ENCODE assay signal across 9 cellular contexts in the genomic region with DNA sequence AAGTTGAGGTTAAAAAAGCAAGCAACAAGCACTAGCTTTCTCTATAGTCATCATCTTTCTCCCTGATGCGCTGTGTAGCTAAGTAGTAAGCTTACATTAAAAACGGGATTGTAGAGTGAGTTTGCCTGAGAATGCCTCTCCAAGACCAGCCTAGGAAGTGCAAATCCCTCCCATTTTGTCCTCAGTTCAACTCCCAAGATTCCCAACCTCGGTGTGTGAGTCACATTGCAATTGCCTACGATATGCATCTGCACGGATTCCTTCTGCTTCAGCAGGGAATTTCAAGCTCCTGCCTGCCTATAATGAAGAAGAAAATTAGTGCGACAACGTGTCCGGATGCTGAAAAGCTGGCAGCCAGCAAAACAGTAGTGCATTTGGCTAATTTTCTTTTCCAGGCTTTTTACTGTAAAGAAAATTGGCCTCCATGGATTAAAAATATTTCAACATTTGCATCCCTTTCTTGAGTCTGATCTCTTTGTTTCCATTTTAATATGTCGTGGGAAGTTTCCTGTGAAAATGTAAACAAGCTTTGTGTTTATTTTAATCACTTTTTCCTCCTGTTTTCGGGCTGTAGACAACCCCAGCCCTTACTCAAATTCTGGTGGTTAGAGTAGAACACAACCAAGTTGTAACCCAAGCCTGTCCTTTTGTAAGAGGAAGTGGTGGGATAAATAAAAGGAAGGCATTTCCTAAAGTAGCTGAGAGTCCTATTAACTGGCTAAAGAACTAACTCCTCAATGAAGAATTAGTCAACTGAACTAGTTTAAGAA. TPM values are rescaled to one million over a fixed set of nuclear protein-coding genes. Genes with fewer than 3 reads are reported as not detected.
A peak's percentile ranks its signal among the peaks of the same experiment; 100 is the strongest.
DNase-seq lines count a peak whose midpoint lies in the region; ATAC-seq, FAIRE-seq and TF ChIP-seq lines count a peak whose summit lies in the region.
"Had no signal": no experiment of that assay in that cellular context is flagged by ENCODE, and none has a peak within 500 bp of the region (broad histone marks: within the 10 kb centered on the region; RNA-seq: fewer than 3 reads in every experiment).

No MANE protein-coding gene starts in this region.

- H3K4me2 ChIP-seq in H1 (ENCODE audit: insufficient read depth in 1 of 2, low read depth in 2 of 2, low read length in 2 of 2): no peak overlapping the region

- in situ Hi-C loops in GM13976 (cut with MboI; ENCODE audit: low sequenced_read_pairs, unreplicated experiment): no loop called here

- TF ChIP-seq CTCF in H1 (IDR thresholded peaks at IDR 0.05; ENCODE audit: control extremely low read depth in 1 of 3, insufficient read depth in 1 of 3, low read depth in 1 of 3, low read length in 3 of 3) (no peak), GM13976 (IDR thresholded peaks at IDR 0.05; ENCODE audit: borderline replicate concordance, control extremely low read depth, extremely low read depth, insufficient read depth, missing control alignments) (no peak)

- H4K20me1 ChIP-seq in H1 (replicated peaks in 1 of 2; ENCODE audit: control insufficient read depth in 1 of 2, insufficient read depth in 2 of 2, low read length in 2 of 2): no peaks in the 10 kb centered on the region

- H3K18ac ChIP-seq in H1 (ENCODE audit: extremely low read depth, low read length): no peak overlapping the region

- H2BK15ac ChIP-seq in H1 (ENCODE audit: low read length): no peak overlapping the region

- no peak for TF ChIP-seq POLR2A in H1 (IDR thresholded peaks at IDR 0.05; ENCODE audit: control extremely low read depth in 1 of 2, low read depth in 2 of 2, low read length in 2 of 2)

- no peak overlapping the region for H3K4me3 ChIP-seq in H1 (ENCODE audit: extremely low read depth in 1 of 4, insufficient read depth in 2 of 4, low read depth in 3 of 4, low read length in 4 of 4)
- peak overlapping the region; percentile 24 to 49 for H3K4me3 ChIP-seq in mucosa of rectum (ENCODE audit: low read length in 2 of 2)

- FAIRE-seq in H1 (lab: Jason Lieb, UNC): peak; percentile 72

- H2AFZ ChIP-seq in H1 (ENCODE audit: low read length): peak overlapping the region; percentile 94

- H4K91ac ChIP-seq in H1 (replicated peaks; ENCODE audit: insufficient read length, low read length): no peak overlapping the region

- no peak overlapping the region for H3K4me3 Mint-ChIP-seq in activated T-cell treated with anti-CD3 and anti-CD28 coated beads, Interleukin-2, amount 50 U/mL, for 72 hours

- peaks cover 40% of the 10 kb centered on the region for H3K27me3 Mint-ChIP-seq in activated T-cell treated with anti-CD3 and anti-CD28 coated beads, Interleukin-2, amount 50 U/mL, for 72 hours (ENCODE audit: low read depth)

- CTCF ChIA-PET in H1 (lab: Charles Lee; ENCODE audit: partially characterized antibody): interaction anchor here (0.6 kb wide), 1 partner anchor 24 kb away, joined by 6 read pairs; no protein-coding TSS in a partner anchor

- H3K56ac ChIP-seq in H1 (replicated peaks; ENCODE audit: insufficient read length, low read depth, low read length): no peak overlapping the region

- POLR2A ChIA-PET in H1 (lab: Charles Lee; ENCODE audit: partially characterized antibody): interaction anchor here (0.6 kb wide), 1 partner anchor 20 kb away, joined by 3 read pairs; no protein-coding TSS in a partner anchor

- DNase-seq in CD1c-positive myeloid dendritic cell (ENCODE audit: extremely low spot score): peak; percentile 8
- peak; percentile 88 for DNase-seq in NCI-H2227 treated with DMSO at 0.1 percent for 48 hours (lab: John Stamatoyannopoulos, UW)
- DNase-seq in H1 (ENCODE audit: low read depth in 1 of 2, low spot score in 2 of 2): peak in 1 of 2 experiments; percentile 43
- DNase-seq in GM13976 (ENCODE audit: low spot score): no peak
- DNase-seq in activated T-cell treated with anti-CD3 and anti-CD28 coated beads, Interleukin-2, amount 50 U/mL, for 72 hours: no peak
- DNase-seq: NCI-H1105 treated with DMSO at 0.1 percent for 48 hours had no signal

- no peak overlapping the region for H3K14ac ChIP-seq in H1 (ENCODE audit: insufficient read length)

- no peak overlapping the region for H2AK5ac ChIP-seq in H1 (ENCODE audit: low read depth, low read length)

- H4K5ac ChIP-seq in H1 (ENCODE audit: insufficient read length, low read depth, low read length): no peak overlapping the region

- no peaks in the 10 kb centered on the region for H3K36me3 ChIP-seq in H1 (ENCODE audit: control insufficient read depth in 2 of 4, insufficient read depth in 4 of 4, low read length in 3 of 4)
- no peaks in the 10 kb centered on the region for H3K36me3 ChIP-seq in mucosa of rectum (ENCODE audit: control insufficient read depth in 2 of 2, insufficient read depth in 2 of 2, low read length in 2 of 2)

- H3K9ac ChIP-seq in H1 (replicated peaks in 1 of 4; ENCODE audit: extremely low read depth in 1 of 4, low read depth in 3 of 4, low read length in 3 of 4): no peak overlapping the region
- H3K9ac ChIP-seq in mucosa of rectum (ENCODE audit: low read depth in 1 of 2, low read length in 2 of 2): no peak overlapping the region

- TF ChIP-seq EP300 in H1 (IDR thresholded peaks at IDR 0.05; ENCODE audit: borderline replicate concordance in 1 of 2, low read depth in 2 of 2, low read length in 2 of 2): no peak

- no peaks in the 10 kb centered on the region for H3K4me1 Mint-ChIP-seq in activated T-cell treated with anti-CD3 and anti-CD28 coated beads, Interleukin-2, amount 50 U/mL, for 72 hours (ENCODE audit: low read depth)

- WGBS in H1 (ENCODE audit: extremely low coverage in 1 of 2, insufficient coverage in 1 of 2, insufficient read length in 1 of 2, insufficient replicate concordance in 2 of 2, low coverage in 1 of 2, low lambda C conversion rate in 2 of 2, missing lambda C conversion rate in 1 of 2), 2 experiments: 56% methylated on average over 10 of the region's 10 CpGs; no CpG with 5 or more reads in 1 of the 2 experiments

- no peak overlapping the region for H2BK12ac ChIP-seq in H1 (ENCODE audit: low read depth, low read length)

- H2BK120ac ChIP-seq in H1 (replicated peaks; ENCODE audit: low read depth, low read length): no peak overlapping the region

- H3K9me3 Mint-ChIP-seq in activated T-cell treated with anti-CD3 and anti-CD28 coated beads, Interleukin-2, amount 50 U/mL, for 72 hours: peaks cover 5 to 19% of the 10 kb centered on the region in 2 donors

- H3K4me1 ChIP-seq in H1 (replicated peaks in 1 of 4; ENCODE audit: control insufficient read depth in 3 of 4, insufficient read depth in 4 of 4, low read length in 3 of 4): peaks cover 0 to 3% (median 0%) of the 10 kb centered on the region in 4 experiments; a peak in 1 of 7 replicates
- H3K4me1 ChIP-seq in mucosa of rectum (ENCODE audit: control insufficient read depth in 2 of 2, insufficient read depth in 2 of 2, low read length in 2 of 2): peaks cover 0 to 4% of the 10 kb centered on the region in 2 donors

- H2BK5ac ChIP-seq in H1 (ENCODE audit: low read depth, low read length): no peak overlapping the region

- H4K8ac ChIP-seq in H1 (ENCODE audit: extremely low read depth, insufficient read depth, low read length): no peak overlapping the region

- H3K27me3 ChIP-seq in H1 (replicated peaks in 1 of 4; ENCODE audit: control insufficient read depth in 3 of 4, extremely low read depth in 1 of 4, insufficient read depth in 3 of 4, low read length in 3 of 4) (no peaks in the 10 kb centered on the region), mucosa of rectum (ENCODE audit: control insufficient read depth in 2 of 2, insufficient read depth in 2 of 2, low read length in 2 of 2) (no peaks in the 10 kb centered on the region)

- no peaks in the 10 kb centered on the region for H3K23me2 ChIP-seq in H1 (ENCODE audit: low read depth, low read length)

- TF ChIP-seq RAD21 in H1 (IDR thresholded peaks at IDR 0.05 in 1 of 2, conservative IDR thresholded peaks at IDR 0.05 in 1 of 2; ENCODE audit: low read depth in 2 of 2, low read length in 2 of 2): no peak

- no peaks in the 10 kb centered on the region for H3K79me2 ChIP-seq in H1 (ENCODE audit: control insufficient read depth in 1 of 2, insufficient read depth in 2 of 2, low read length in 2 of 2)

- peaks cover 3 to 7% of the 10 kb centered on the region in 2 experiments; a peak in 2 of 4 replicates for H3K9me3 ChIP-seq in H1 (ENCODE audit: insufficient read depth in 2 of 2, low read depth in 1 of 2, low read length in 1 of 2)
- H3K9me3 ChIP-seq in mucosa of rectum (ENCODE audit: control insufficient read depth in 2 of 2, low read length in 2 of 2): no peaks in the 10 kb centered on the region

- H3K27ac ChIP-seq in H1 (ENCODE audit: low read depth, low read length) (no peak overlapping the region), mucosa of rectum (ENCODE audit: low read depth in 2 of 2, low read length in 2 of 2) (peak overlapping the region in 1 of 2 donors; percentile 7)

- no peak overlapping the region for H3K4ac ChIP-seq in H1 (replicated peaks; ENCODE audit: insufficient read length, low read depth, low read length)

- H3K36me3 Mint-ChIP-seq in activated T-cell treated with anti-CD3 and anti-CD28 coated beads, Interleukin-2, amount 50 U/mL, for 72 hours (ENCODE audit: insufficient read depth in 2 of 2): peaks cover 7 to 12% of the 10 kb centered on the region in 2 donors

- no peak overlapping the region for H2BK20ac ChIP-seq in H1 (ENCODE audit: low read length)

- H3K27ac Mint-ChIP-seq in activated T-cell treated with anti-CD3 and anti-CD28 coated beads, Interleukin-2, amount 50 U/mL, for 72 hours: no peak overlapping the region

- ATAC-seq in GM19324 (IDR thresholded peaks at IDR 0.05; ENCODE audit: low FRiP score, unreplicated experiment) (no peak), GM18870 (IDR thresholded peaks at IDR 0.05; ENCODE audit: unreplicated experiment) (no peak)
- ATAC-seq in activated T-cell treated with anti-CD3 and anti-CD28 coated beads, Interleukin-2, amount 50 U/mL, for 72 hours (replicated peaks in 1 of 2): no peak

- H3K79me1 ChIP-seq in H1 (ENCODE audit: low read depth, low read length): no peaks in the 10 kb centered on the region

- H3K23ac ChIP-seq in H1 (ENCODE audit: insufficient read length): no peak overlapping the region

TF ChIP-seq in H1, 55 proteins besides CTCF, POLR2A, EP300 and RAD21 (continues in another document):
- no peak for TF ChIP-seq ZNF274 (IDR thresholded peaks at IDR 0.05; ENCODE audit: borderline replicate concordance, extremely low read depth, low read length)

RNA-seq across cellular contexts. Expression of a gene that starts 58.4 kb away (rescaled TPM):
- total RNA-seq in H1 (2021; fragmentation: NEBNext Ultra II Directional; extraction: Animal tissue kit (Norgen Biotek cat#: 25700)): 1.9 and 2.6 TPM in 2 replicates
- polyA plus RNA-seq in H1 (2011; rRNA removed): 0.39 and 1.0 TPM in 2 replicates
- polyA plus RNA-seq in H1 (2011; cell fraction: cytosol; rRNA removed): 0.74 TPM
- polyA plus RNA-seq in H1 (2011; cell fraction: nucleus; rRNA removed): 1.2 TPM
- polyA plus RNA-seq in H1 (2012, experiment 1 of 2): 0.80 to 1.4 TPM (median 0.95 TPM) in 4 replicates
- polyA plus RNA-seq in H1 (2012, experiment 2 of 2): 0.03 TPM
- polyA plus RNA-seq in H1 (2013, experiment 1 of 2): 0.71 TPM
- polyA plus RNA-seq in H1 (2013, experiment 2 of 2): 0.57 TPM
- polyA minus RNA-seq in H1 (2011; rRNA and poly(A)+ RNA removed): 6.8 and 9.3 TPM in 2 replicates
- polyA minus RNA-seq in H1 (2011; cell fraction: cytosol; rRNA and poly(A)+ RNA removed): 1.8 TPM
- 21.6 TPM for polyA minus RNA-seq in H1 (2011; cell fraction: nucleus; rRNA and poly(A)+ RNA removed)
- 10 to 100 TPM; 34.2 to 43.1 TPM for total RNA-seq in activated T-cell treated with anti-CD3 and anti-CD28 coated beads, Interleukin-2, amount 50 U/mL, for 72 hours

Comparison
In these comparisons a context has a peak if more than half of its experiments do, and no peak if none do; other contexts are left out.
1. DNase-seq: peak in CD1c-positive myeloid dendritic cell (single experiment) and NCI-H2227 treated with DMSO at 0.1 percent for 48 hours (single experiment); none in GM13976 (single experiment) and activated T-cell treated with anti-CD3 and anti-CD28 coated beads, Interleukin-2, amount 50 U/mL, for 72 hours (0 of 2).
2. H3K4me3 ChIP-seq: peak in mucosa of rectum (2 of 2); none in H1 (0 of 4).